In the genomic region with DNA sequence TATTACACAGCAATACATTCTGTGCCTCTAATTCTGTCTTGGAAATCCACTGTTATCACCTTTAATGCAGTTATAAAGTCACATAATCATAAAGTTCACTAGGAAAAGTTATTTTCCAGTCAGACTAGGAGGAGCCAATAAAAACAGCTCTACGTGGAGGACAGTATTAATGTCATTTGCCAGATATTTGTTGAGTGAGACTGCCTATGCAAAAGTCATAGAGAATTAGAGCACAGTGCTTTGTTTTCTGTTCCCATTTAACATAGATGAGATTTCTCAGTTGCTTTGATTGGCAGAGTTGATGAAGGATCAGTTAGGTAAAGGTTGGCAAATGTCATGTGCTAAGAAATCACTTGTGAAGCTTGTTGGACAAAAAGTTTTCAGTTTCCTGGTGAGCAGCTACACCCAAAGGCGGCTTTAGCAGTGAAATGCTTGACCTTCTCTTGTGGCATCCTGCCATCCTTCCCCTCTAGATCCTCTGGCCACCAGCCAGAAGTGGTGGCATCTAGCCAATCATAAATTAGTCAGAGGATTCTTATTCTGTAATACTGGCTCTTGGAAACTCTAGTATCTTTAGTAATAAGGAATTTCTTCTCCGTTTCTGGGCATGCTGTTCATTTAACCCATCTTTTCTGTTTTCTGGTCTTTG, we compare ENCODE assay signal across 9 cellular contexts. TPM values are rescaled to one million over a fixed set of nuclear protein-coding genes. Genes with fewer than 3 reads are reported as not detected.
DNase-seq lines count a peak whose midpoint lies in the region; ATAC-seq and TF ChIP-seq lines count a peak whose summit lies in the region.
"Had no signal": no experiment of that assay in that cellular context is flagged by ENCODE, and none has a peak within 500 bp of the region (broad histone marks: within the 10 kb centered on the region; RNA-seq: fewer than 3 reads in every experiment).

No MANE protein-coding gene starts in this region.

- no peaks in the 10 kb centered on the region for H3K36me3 ChIP-seq in mucosa of descending colon (ENCODE audit: low read depth)

- H3K4me3 Mint-ChIP-seq in activated T-cell treated with anti-CD3 and anti-CD28 coated beads, Interleukin-2, amount 50 U/mL, for 4 hours: no peak overlapping the region
- H3K4me3 Mint-ChIP-seq: stimulated activated naive CD8-positive, alpha-beta T cell treated with anti-CD3 and anti-CD28 coated beads, Interleukin-15, Interleukin-2, amounts not matched to agents 100 ng/mL and 50 ng/mL, for 24 hours had no signal

- peaks cover 9% of the 10 kb centered on the region for H3K4me1 ChIP-seq in mucosa of descending colon (ENCODE audit: low read depth)

- no peaks in the 10 kb centered on the region for H3K9me3 ChIP-seq in mucosa of descending colon

- peaks cover 29% of the 10 kb centered on the region for H3K36me3 Mint-ChIP-seq in activated T-cell treated with anti-CD3 and anti-CD28 coated beads, Interleukin-2, amount 50 U/mL, for 4 hours (ENCODE audit: insufficient read depth)

- intact Hi-C loops in mucosa of descending colon (cut with DNase I, micrococcal nuclease): no loop called here

- H3K27me3 Mint-ChIP-seq in activated T-cell treated with anti-CD3 and anti-CD28 coated beads, Interleukin-2, amount 50 U/mL, for 4 hours (ENCODE audit: low read depth): no peaks in the 10 kb centered on the region
- H3K27me3 Mint-ChIP-seq: stimulated activated naive CD8-positive, alpha-beta T cell treated with anti-CD3 and anti-CD28 coated beads, Interleukin-15, Interleukin-2, amounts not matched to agents 100 ng/mL and 50 ng/mL, for 24 hours had no signal

- H3K9me3 Mint-ChIP-seq in activated T-cell treated with anti-CD3 and anti-CD28 coated beads, Interleukin-2, amount 50 U/mL, for 4 hours: no peaks in the 10 kb centered on the region
- H3K9me3 Mint-ChIP-seq: stimulated activated naive CD8-positive, alpha-beta T cell treated with anti-CD3 and anti-CD28 coated beads, Interleukin-15, Interleukin-2, amounts not matched to agents 100 ng/mL and 50 ng/mL, for 24 hours had no signal

- H3K4me1 Mint-ChIP-seq in activated T-cell treated with anti-CD3 and anti-CD28 coated beads, Interleukin-2, amount 50 U/mL, for 4 hours (ENCODE audit: low read depth): no peaks in the 10 kb centered on the region

- TF ChIP-seq CTCF in AG09319 (IDR thresholded peaks at IDR 0.05; ENCODE audit: low read depth, low read length): peak; percentile 11; the same call in 1 of the 2 replicates
- no peak for TF ChIP-seq CTCF in choroid plexus epithelial cell (conservative IDR thresholded peaks at IDR 0.05; ENCODE audit: low read depth, low read length)
- TF ChIP-seq CTCF in mucosa of descending colon (IDR thresholded peaks at IDR 0.05): no peak

- peak; percentile 67 for ATAC-seq in mucosa of descending colon
- no peak for ATAC-seq in HG02623 (IDR thresholded peaks at IDR 0.05; ENCODE audit: unreplicated experiment)
- ATAC-seq in activated T-cell treated with anti-CD3 and anti-CD28 coated beads, Interleukin-2, amount 50 U/mL, for 4 hours: no peak

- H3K4me3 ChIP-seq in choroid plexus epithelial cell (ENCODE audit: low read depth, low read length): no peak overlapping the region
- H3K4me3 ChIP-seq in mucosa of descending colon: no peak overlapping the region

- peak; percentile 81 for DNase-seq in AG09319 (ENCODE audit: extremely low read depth, low read depth)
- DNase-seq in NCI-H2029 (lab: John Stamatoyannopoulos, UW): peak; percentile 30
- peak; percentile 86 for DNase-seq in choroid plexus epithelial cell (ENCODE audit: low read depth)
- peak in 2 of 3 donors; percentile 34 to 62 for DNase-seq in mucosa of descending colon
- no peak for DNase-seq in OCI-M2 (lab: John Stamatoyannopoulos, UW; ENCODE audit: unreplicated experiment)
- DNase-seq in activated T-cell treated with anti-CD3 and anti-CD28 coated beads, Interleukin-2, amount 50 U/mL, for 4 hours: no peak
- no peak for DNase-seq in SIG-M5 (lab: John Stamatoyannopoulos, UW)

RNA-seq across cellular contexts. Expression of a gene that starts 37.0 kb away (rescaled TPM):
- 10 to 100 TPM; 25.8 to 49.7 (median 45.1) TPM for total RNA-seq in mucosa of descending colon
- 1 to 10 TPM; 7.0 to 9.3 (median 8.0) TPM for total RNA-seq in activated T-cell treated with anti-CD3 and anti-CD28 coated beads, Interleukin-2, amount 50 U/mL, for 4 hours

Comparison
In these comparisons a context has a peak if more than half of its experiments do, and no peak if none do; other contexts are left out.
1. DNase-seq: peak in AG09319 (single experiment), NCI-H2029 (single experiment), choroid plexus epithelial cell (single experiment) and mucosa of descending colon (2 of 3); none in OCI-M2 (single experiment), activated T-cell treated with anti-CD3 and anti-CD28 coated beads, Interleukin-2, amount 50 U/mL, for 4 hours (single experiment) and SIG-M5 (single experiment).